Comparison of ENCODE assay signal across 1 cellular context in genomic region chr1:25703671-25704637, GRCh38.
TF ChIP-seq lines count a peak whose summit lies in the region.

No MANE protein-coding gene starts in this region.

TF ChIP-seq in K562, 482 proteins besides CTCF, POLR2A, EP300 and RAD21 (continued from another document):
- TF ChIP-seq ZBTB12 (CRISPR knock-in tag; IDR thresholded peaks at IDR 0.05) (no peak), NONO (IDR thresholded peaks at IDR 0.05; ENCODE audit: low read depth in 2 of 2, low read length in 1 of 2) (no peak), BHLHE40 (IDR thresholded peaks at IDR 0.05; ENCODE audit: low read length) (peak; percentile 72), WHSC1 (IDR thresholded peaks at IDR 0.05; ENCODE audit: low read length) (no peak), ZNF592 (IDR thresholded peaks at IDR 0.05) (no peak), KAT2B (IDR thresholded peaks at IDR 0.05; ENCODE audit: low read depth, low read length) (no peak), CREBBP (IDR thresholded peaks at IDR 0.05; ENCODE audit: low read depth, low read length) (no peak), SLC30A9 (CRISPR knock-in tag; IDR thresholded peaks at IDR 0.05) (no peak), SIX5 (IDR thresholded peaks at IDR 0.05; ENCODE audit: borderline replicate concordance in 1 of 2, insufficient read depth in 1 of 2, low read depth in 1 of 2, low read length in 2 of 2) (no peak)
